ENCODE assay signal across 21 cellular contexts in genomic region chr9:133519693-133520092, GRCh38. TPM values are rescaled to one million over a fixed set of nuclear protein-coding genes. Genes with fewer than 3 reads are reported as not detected.
"Had no signal": no experiment of that assay in that cellular context is flagged by ENCODE, and none has a peak within 500 bp of the region (broad histone marks: within the 10 kb centered on the region; RNA-seq: fewer than 3 reads in every experiment).

No MANE protein-coding gene starts in this region.

- H3K4me3 ChIP-seq: breast epithelium, gastroesophageal sphincter, heart right ventricle, mucosa of descending colon, transverse colon had no signal

- H3K36me3 Mint-ChIP-seq: activated naive CD4-positive, alpha-beta T cell treated with anti-CD3 and anti-CD28 coated beads, Interleukin-2, amount 50 U/mL, for 72 hours; naive thymus-derived CD4-positive, alpha-beta T cell; stimulated activated naive B cell treated with anti-CD40 and anti-IgM and Interleukin-4, amounts not matched to agents 10 μg/mL and 1 μg/mL and 100 μg/mL, for 72 hours had no signal

- H3K9me3 Mint-ChIP-seq: activated CD4-positive, alpha-beta T cell treated with anti-CD3 and anti-CD28 coated beads, Interleukin-2, amount 10 ng/mL, durations not matched to agents 24 days and 14 days; activated naive CD4-positive, alpha-beta T cell treated with anti-CD3 and anti-CD28 coated beads, Interleukin-2, amount 50 U/mL, for 72 hours; activated T-cell treated with anti-CD3 and anti-CD28 coated beads, Interleukin-2, amount 50 U/mL, for 72 hours; dendritic cell treated with granulocyte-macrophage colony-stimulating factor and Interleukin-4, amounts not matched to agents 40 ng/mL and 50 ng/mL, for 4 days; naive thymus-derived CD4-positive, alpha-beta T cell; stimulated activated naive B cell treated with anti-CD40 and anti-IgM and Interleukin-4, amounts not matched to agents 10 μg/mL and 1 μg/mL and 100 μg/mL, for 72 hours had no signal

- H3K4me1 Mint-ChIP-seq: activated CD4-positive, alpha-beta T cell treated with anti-CD3 and anti-CD28 coated beads, Interleukin-2, amount 10 ng/mL, durations not matched to agents 24 days and 14 days; stimulated activated naive B cell treated with anti-CD40 and anti-IgM and Interleukin-4, amounts not matched to agents 10 μg/mL and 1 μg/mL and 100 μg/mL, for 72 hours had no signal

- H3K27me3 ChIP-seq: transverse colon had no signal

- H3K27ac Mint-ChIP-seq: activated CD4-positive, alpha-beta T cell treated with anti-CD3 and anti-CD28 coated beads, Interleukin-2, amount 10 ng/mL, durations not matched to agents 24 days and 14 days; activated naive CD4-positive, alpha-beta T cell treated with anti-CD3 and anti-CD28 coated beads, Interleukin-2, amount 50 U/mL, for 72 hours; activated T-cell treated with anti-CD3 and anti-CD28 coated beads, Interleukin-2, amount 50 U/mL, for 72 hours; dendritic cell treated with granulocyte-macrophage colony-stimulating factor and Interleukin-4, amounts not matched to agents 40 ng/mL and 50 ng/mL, for 4 days; naive thymus-derived CD4-positive, alpha-beta T cell; stimulated activated naive B cell treated with anti-CD40 and anti-IgM and Interleukin-4, amounts not matched to agents 10 μg/mL and 1 μg/mL and 100 μg/mL, for 72 hours; T-helper 17 cell had no signal

- H3K9me3 ChIP-seq: breast epithelium, gastroesophageal sphincter, heart right ventricle, mucosa of descending colon, transverse colon had no signal

- H3K27me3 Mint-ChIP-seq: activated CD4-positive, alpha-beta T cell treated with anti-CD3 and anti-CD28 coated beads, Interleukin-2, amount 10 ng/mL, durations not matched to agents 24 days and 14 days; dendritic cell treated with granulocyte-macrophage colony-stimulating factor and Interleukin-4, amounts not matched to agents 40 ng/mL and 50 ng/mL, for 4 days; naive thymus-derived CD4-positive, alpha-beta T cell had no signal

- ATAC-seq: activated naive CD4-positive, alpha-beta T cell treated with anti-CD3 and anti-CD28 coated beads, Interleukin-2, amount 50 U/mL, for 72 hours; activated T-cell treated with anti-CD3 and anti-CD28 coated beads, Interleukin-2, amount 50 U/mL, for 72 hours; gastroesophageal sphincter; heart right ventricle; left colon; mucosa of descending colon; naive thymus-derived CD4-positive, alpha-beta T cell; stimulated activated naive B cell treated with anti-CD40 and anti-IgM and Interleukin-4, amounts not matched to agents 10 μg/mL and 1 μg/mL and 100 μg/mL, for 72 hours; T-helper 17 cell had no signal

- DNase-seq: activated CD4-positive, alpha-beta T cell treated with anti-CD3 and anti-CD28 coated beads, Interleukin-2, amount 10 ng/mL, durations not matched to agents 24 days and 14 days; activated CD4-positive, CD25-positive, alpha-beta regulatory T cell; activated CD8-positive, alpha-beta memory T cell treated with anti-CD3 and anti-CD28 coated beads, Interleukin-2, amount 50 U/mL, for 48 hours; activated gamma-delta T cell; activated T-cell treated with anti-CD3 and anti-CD28 coated beads, Interleukin-2, amount 50 U/mL, for 72 hours; effector memory CD4-positive, alpha-beta T cell; heart right ventricle; left colon; naive thymus-derived CD4-positive, alpha-beta T cell; stimulated activated CD4-positive, alpha-beta T cell treated with anti-CD3 and anti-CD28 coated beads, Interleukin-2, amount 100 ng/mL, for 48 hours; stimulated activated naive B cell treated with anti-CD40 and anti-IgM and Interleukin-4, amounts not matched to agents 10 μg/mL and 1 μg/mL and 100 μg/mL, for 72 hours; T-helper 17 cell; transverse colon had no signal

- H3K4me3 Mint-ChIP-seq: activated CD4-positive, alpha-beta T cell treated with anti-CD3 and anti-CD28 coated beads, Interleukin-2, amount 10 ng/mL, durations not matched to agents 24 days and 14 days; activated T-cell treated with anti-CD3 and anti-CD28 coated beads, Interleukin-2, amount 50 U/mL, for 72 hours; dendritic cell treated with granulocyte-macrophage colony-stimulating factor and Interleukin-4, amounts not matched to agents 40 ng/mL and 50 ng/mL, for 4 days; naive thymus-derived CD4-positive, alpha-beta T cell; stimulated activated naive B cell treated with anti-CD40 and anti-IgM and Interleukin-4, amounts not matched to agents 10 μg/mL and 1 μg/mL and 100 μg/mL, for 72 hours; T-helper 17 cell had no signal

- H3K36me3 ChIP-seq: breast epithelium, gastroesophageal sphincter, heart right ventricle, transverse colon had no signal

- H3K4me1 ChIP-seq: breast epithelium had no signal

- H3K27ac ChIP-seq: breast epithelium, gastroesophageal sphincter, heart right ventricle, transverse colon had no signal

RNA-seq across cellular contexts. Expression of gene MYMK, which starts 5.1 kb away (rescaled TPM):
- total RNA-seq: activated CD4-positive, alpha-beta T cell treated with anti-CD3 and anti-CD28 coated beads, Interleukin-2, amount 10 ng/mL, durations not matched to agents 24 days and 14 days; activated naive CD4-positive, alpha-beta T cell treated with anti-CD3 and anti-CD28 coated beads, Interleukin-2, amount 50 U/mL, for 72 hours; activated T-cell treated with anti-CD3 and anti-CD28 coated beads, Interleukin-2, amount 50 U/mL, for 72 hours; breast epithelium; cerebellum; gastroesophageal sphincter; heart right ventricle; left colon; mucosa of descending colon; naive thymus-derived CD4-positive, alpha-beta T cell; posterior vena cava; subcutaneous adipose tissue; T-helper 17 cell; transverse colon had no signal
- polyA plus RNA-seq: heart right ventricle; naive thymus-derived CD4-positive, alpha-beta T cell had no signal

RNA-seq across cellular contexts. Expression of gene ADAMTSL2, which starts 14.8 kb away (rescaled TPM):
- total RNA-seq: activated CD4-positive, alpha-beta T cell treated with anti-CD3 and anti-CD28 coated beads, Interleukin-2, amount 10 ng/mL, durations not matched to agents 24 days and 14 days; T-helper 17 cell had no signal
